3 cellular contexts compared by ENCODE assay signal in the genomic region with DNA sequence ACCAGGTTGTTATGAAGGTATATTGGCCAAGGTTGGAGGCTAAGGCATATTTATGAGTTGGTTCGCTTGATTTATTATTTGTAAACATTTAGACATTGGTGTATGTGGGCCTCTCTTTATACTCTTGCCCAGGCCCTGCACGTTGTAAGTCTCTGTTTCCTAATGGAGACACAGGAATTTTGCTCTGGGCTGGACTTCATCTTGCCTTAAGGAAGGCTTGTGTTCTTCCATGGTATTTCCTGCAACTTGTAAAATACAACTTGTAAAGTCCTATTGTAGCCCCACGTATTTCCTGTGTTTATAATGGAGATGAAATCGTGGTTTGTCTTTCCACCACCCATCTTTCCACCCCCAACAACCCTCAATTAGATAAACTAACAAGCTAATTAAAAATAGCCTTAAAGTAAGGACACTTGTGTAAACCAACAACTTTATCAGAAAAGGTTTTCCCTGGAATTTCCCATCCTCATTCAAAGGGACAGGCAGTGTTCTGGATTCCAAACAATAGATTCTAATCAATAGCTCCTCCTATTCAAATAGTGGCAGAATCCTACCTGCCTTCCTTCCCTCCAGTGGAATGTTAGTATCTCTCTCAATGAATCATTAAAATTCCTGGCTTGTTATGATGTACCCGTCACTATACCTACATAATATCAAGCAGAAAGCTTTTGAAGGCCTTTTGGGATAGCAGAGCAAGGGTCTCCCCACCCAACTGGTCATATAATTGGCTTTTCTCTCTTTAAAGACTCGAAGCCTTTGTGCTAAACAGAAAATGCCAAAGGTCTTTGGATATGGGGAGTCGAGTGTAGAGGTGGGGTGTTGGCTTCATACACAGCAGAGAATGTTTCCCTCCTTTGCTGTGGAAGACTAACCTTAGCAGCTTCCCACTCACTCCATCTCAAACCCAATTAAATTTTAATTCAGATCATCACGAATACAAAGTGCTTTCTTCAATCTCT.
TF ChIP-seq lines count a peak whose summit lies in the region.

No MANE protein-coding gene starts in this region.

TF ChIP-seq in IMR-90, 13 proteins besides CTCF, POLR2A, EP300 and RAD21:
- TF ChIP-seq RCOR1 (IDR thresholded peaks at IDR 0.05; ENCODE audit: insufficient replicate concordance, low read length) (no peak), FOS (IDR thresholded peaks at IDR 0.05; ENCODE audit: low read depth, low read length) (no peak), SMC3 (IDR thresholded peaks at IDR 0.05; ENCODE audit: low read depth, low read length) (no peak), MAZ (IDR thresholded peaks at IDR 0.05; ENCODE audit: borderline replicate concordance, low read depth, low read length) (no peak), CHD1 (IDR thresholded peaks at IDR 0.05; ENCODE audit: low read depth, low read length) (no peak), BHLHE40 (IDR thresholded peaks at IDR 0.05; ENCODE audit: low read depth, low read length) (no peak), NFE2L2 (IDR thresholded peaks at IDR 0.05; ENCODE audit: low read depth, low read length) (no peak), MXI1 (IDR thresholded peaks at IDR 0.05; ENCODE audit: borderline replicate concordance, low read depth, low read length) (no peak), CEBPB (IDR thresholded peaks at IDR 0.05; ENCODE audit: low read depth, low read length) (no peak), MAFK (IDR thresholded peaks at IDR 0.05; ENCODE audit: low read depth, low read length) (no peak), RFX5 (IDR thresholded peaks at IDR 0.05; ENCODE audit: low read depth, low read length) (no peak)
- TF ChIP-seq, protein P1, sequence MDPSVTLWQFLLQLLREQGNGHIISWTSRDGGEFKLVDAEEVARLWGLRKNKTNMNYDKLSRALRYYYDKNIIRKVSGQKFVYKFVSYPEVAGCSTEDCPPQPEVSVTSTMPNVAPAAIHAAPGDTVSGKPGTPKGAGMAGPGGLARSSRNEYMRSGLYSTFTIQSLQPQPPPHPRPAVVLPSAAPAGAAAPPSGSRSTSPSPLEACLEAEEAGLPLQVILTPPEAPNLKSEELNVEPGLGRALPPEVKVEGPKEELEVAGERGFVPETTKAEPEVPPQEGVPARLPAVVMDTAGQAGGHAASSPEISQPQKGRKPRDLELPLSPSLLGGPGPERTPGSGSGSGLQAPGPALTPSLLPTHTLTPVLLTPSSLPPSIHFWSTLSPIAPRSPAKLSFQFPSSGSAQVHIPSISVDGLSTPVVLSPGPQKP (IDR thresholded peaks at IDR 0.05; ENCODE audit: borderline replicate concordance, low read depth, low read length): no peak
- TF ChIP-seq, protein P2, sequence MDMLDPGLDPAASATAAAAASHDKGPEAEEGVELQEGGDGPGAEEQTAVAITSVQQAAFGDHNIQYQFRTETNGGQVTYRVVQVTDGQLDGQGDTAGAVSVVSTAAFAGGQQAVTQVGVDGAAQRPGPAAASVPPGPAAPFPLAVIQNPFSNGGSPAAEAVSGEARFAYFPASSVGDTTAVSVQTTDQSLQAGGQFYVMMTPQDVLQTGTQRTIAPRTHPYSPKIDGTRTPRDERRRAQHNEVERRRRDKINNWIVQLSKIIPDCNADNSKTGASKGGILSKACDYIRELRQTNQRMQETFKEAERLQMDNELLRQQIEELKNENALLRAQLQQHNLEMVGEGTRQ (IDR thresholded peaks at IDR 0.05; ENCODE audit: low read depth, low read length): no peak
TF ChIP-seq in IMR-90: peak in this region for 0.

TF ChIP-seq in H1, 55 proteins besides CTCF, POLR2A, EP300 and RAD21 (continues in another document):
- no peak for TF ChIP-seq SIX5 (IDR thresholded peaks at IDR 0.05; ENCODE audit: low read depth, low read length)
- no peak for TF ChIP-seq TBP (IDR thresholded peaks at IDR 0.05; ENCODE audit: low read depth, low read length)
- no peak for TF ChIP-seq TAF1 (IDR thresholded peaks at IDR 0.05; ENCODE audit: low read depth, low read length)
- TF ChIP-seq RXRA (IDR thresholded peaks at IDR 0.05; ENCODE audit: insufficient read depth, low read depth, low read length): no peak
- TF ChIP-seq, protein P2 (IDR thresholded peaks at IDR 0.05; ENCODE audit: low read length): no peak
- no peak for TF ChIP-seq CEBPB (IDR thresholded peaks at IDR 0.05; ENCODE audit: low read depth, low read length)
- no peak for TF ChIP-seq ASH2L (IDR thresholded peaks at IDR 0.05; ENCODE audit: low read length)

TF ChIP-seq in GM12891, 5 proteins besides CTCF, POLR2A, EP300 and RAD21:
- no peak for TF ChIP-seq POU2F2 (IDR thresholded peaks at IDR 0.05; ENCODE audit: low read depth, low read length)
- TF ChIP-seq TAF1 (IDR thresholded peaks at IDR 0.05; ENCODE audit: low read depth, low read length): no peak
- no peak for TF ChIP-seq PAX5 (IDR thresholded peaks at IDR 0.05; ENCODE audit: insufficient read depth, low read length, severe bottlenecking)
- no peak for TF ChIP-seq POLR2AphosphoS5 (IDR thresholded peaks at IDR 0.05; ENCODE audit: low read depth, low read length)
- no peak for TF ChIP-seq SPI1 (IDR thresholded peaks at IDR 0.05; ENCODE audit: low read depth, low read length)
TF ChIP-seq in GM12891: peak in this region for 0.
